ENCODE assay signal across 9 cellular contexts in the genomic region with DNA sequence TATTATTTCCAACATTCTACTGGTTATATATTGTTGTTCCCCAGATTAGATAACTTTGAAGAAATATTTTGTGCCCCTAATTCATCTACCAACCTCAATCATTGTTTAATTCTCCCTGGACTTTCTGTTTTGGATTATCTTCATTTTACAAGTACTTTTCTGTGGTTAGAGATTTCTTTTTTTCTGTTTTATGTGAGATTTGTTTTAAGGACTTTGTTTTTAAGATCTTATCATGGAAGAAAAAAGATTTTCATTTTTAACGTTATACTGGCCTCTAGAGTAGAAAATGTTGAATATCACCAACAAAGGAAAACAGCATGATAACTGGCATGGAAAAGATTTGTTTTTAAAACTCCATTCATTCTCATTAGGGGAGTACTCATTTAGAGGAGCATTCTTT.
DNase-seq lines count a peak whose midpoint lies in the region; ATAC-seq lines count a peak whose summit lies in the region.
"Had no signal": no experiment of that assay in that cellular context is flagged by ENCODE, and none has a peak within 500 bp of the region (broad histone marks: within the 10 kb centered on the region; RNA-seq: fewer than 3 reads in every experiment).

No MANE protein-coding gene starts in this region.

- no peak overlapping the region for H3K4me3 Mint-ChIP-seq in activated naive CD4-positive, alpha-beta T cell treated with anti-CD3 and anti-CD28 coated beads, Interleukin-2, amount 10 ng/mL, durations not matched to agents 7 days and 5 days
- H3K4me3 Mint-ChIP-seq in stimulated activated effector memory CD8-positive, alpha-beta T cell treated with anti-CD3 and anti-CD28 coated beads, Interleukin-12 subunit alpha, Interleukin-12 subunit beta, amount 100 ng/mL, for 72 hours, result no peak overlapping the region

- no peaks in the 10 kb centered on the region for H3K9me3 Mint-ChIP-seq in activated naive CD4-positive, alpha-beta T cell treated with anti-CD3 and anti-CD28 coated beads, Interleukin-2, amount 10 ng/mL, durations not matched to agents 7 days and 5 days
- no peaks in the 10 kb centered on the region for H3K9me3 Mint-ChIP-seq in stimulated activated effector memory CD8-positive, alpha-beta T cell treated with anti-CD3 and anti-CD28 coated beads, Interleukin-12 subunit alpha, Interleukin-12 subunit beta, amount 100 ng/mL, for 72 hours

- H3K27ac Mint-ChIP-seq in activated naive CD4-positive, alpha-beta T cell treated with anti-CD3 and anti-CD28 coated beads, Interleukin-2, amount 10 ng/mL, durations not matched to agents 7 days and 5 days, result no peak overlapping the region
- no peak overlapping the region for H3K27ac Mint-ChIP-seq in stimulated activated effector memory CD8-positive, alpha-beta T cell treated with anti-CD3 and anti-CD28 coated beads, Interleukin-12 subunit alpha, Interleukin-12 subunit beta, amount 100 ng/mL, for 72 hours

- H3K36me3 Mint-ChIP-seq in activated naive CD4-positive, alpha-beta T cell treated with anti-CD3 and anti-CD28 coated beads, Interleukin-2, amount 10 ng/mL, durations not matched to agents 7 days and 5 days, result no peaks in the 10 kb centered on the region
- H3K36me3 Mint-ChIP-seq in stimulated activated effector memory CD8-positive, alpha-beta T cell treated with anti-CD3 and anti-CD28 coated beads, Interleukin-12 subunit alpha, Interleukin-12 subunit beta, amount 100 ng/mL, for 72 hours, result no peaks in the 10 kb centered on the region

- no peaks in the 10 kb centered on the region for H3K4me1 Mint-ChIP-seq in activated naive CD4-positive, alpha-beta T cell treated with anti-CD3 and anti-CD28 coated beads, Interleukin-2, amount 10 ng/mL, durations not matched to agents 7 days and 5 days
- no peaks in the 10 kb centered on the region for H3K4me1 Mint-ChIP-seq in stimulated activated effector memory CD8-positive, alpha-beta T cell treated with anti-CD3 and anti-CD28 coated beads, Interleukin-12 subunit alpha, Interleukin-12 subunit beta, amount 100 ng/mL, for 72 hours

- no peak for ATAC-seq in HG03520 (IDR thresholded peaks at IDR 0.05; ENCODE audit: unreplicated experiment)
- ATAC-seq in stimulated activated effector memory CD8-positive, alpha-beta T cell treated with anti-CD3 and anti-CD28 coated beads, Interleukin-12 subunit alpha, Interleukin-12 subunit beta, amount 100 ng/mL, for 72 hours, result no peak

- peak; percentile 5 for DNase-seq in CD1c-positive myeloid dendritic cell (ENCODE audit: extremely low spot score)
- peak; percentile 14 for DNase-seq in NCI-H1436 (lab: John Stamatoyannopoulos, UW)
- DNase-seq in brain pericyte (ENCODE audit: low read depth, low spot score), result peak; percentile 12
- peak; percentile 6 for DNase-seq in midbrain (lab: John Stamatoyannopoulos, UW)
- DNase-seq in activated naive CD4-positive, alpha-beta T cell treated with anti-CD3 and anti-CD28 coated beads, Interleukin-2, amount 10 ng/mL, durations not matched to agents 7 days and 5 days, result no peak
- no peak for DNase-seq in HPDE6-E6E7 (ENCODE audit: extremely low spot score)
- DNase-seq in stimulated activated effector memory CD8-positive, alpha-beta T cell treated with anti-CD3 and anti-CD28 coated beads, Interleukin-12 subunit alpha, Interleukin-12 subunit beta, amount 100 ng/mL, for 72 hours (ENCODE audit: low spot score in 2 of 2), result no peak
- DNase-seq: activated CD4-positive, alpha-beta T cell treated with anti-CD3 and anti-CD28 coated beads for 48 hours had no signal

- CTCF ChIA-PET in activated naive CD4-positive, alpha-beta T cell treated with anti-CD3 and anti-CD28 coated beads, Interleukin-2, amount 10 ng/mL, durations not matched to agents 7 days and 5 days (lab: Charles Lee), result no interaction called here

- H3K27me3 Mint-ChIP-seq in activated naive CD4-positive, alpha-beta T cell treated with anti-CD3 and anti-CD28 coated beads, Interleukin-2, amount 10 ng/mL, durations not matched to agents 7 days and 5 days, result no peaks in the 10 kb centered on the region

Comparison
In these comparisons a context has a peak if more than half of its experiments do, and no peak if none do; other contexts are left out.
1. DNase-seq: peak in CD1c-positive myeloid dendritic cell (single experiment), NCI-H1436 (single experiment), brain pericyte (single experiment) and midbrain (single experiment); none in activated naive CD4-positive, alpha-beta T cell treated with anti-CD3 and anti-CD28 coated beads, Interleukin-2, amount 10 ng/mL, durations not matched to agents 7 days and 5 days (single experiment), HPDE6-E6E7 (single experiment) and stimulated activated effector memory CD8-positive, alpha-beta T cell treated with anti-CD3 and anti-CD28 coated beads, Interleukin-12 subunit alpha, Interleukin-12 subunit beta, amount 100 ng/mL, for 72 hours (0 of 2).